In genomic region chr15:88623061-88623460, GRCh38 we compare ENCODE assay signal across 9 cellular contexts. TPM values are rescaled to one million over a fixed set of nuclear protein-coding genes. Genes with fewer than 3 reads are reported as not detected.
DNase-seq lines count a peak whose midpoint lies in the region; ATAC-seq, FAIRE-seq and TF ChIP-seq lines count a peak whose summit lies in the region.
"Had no signal": no experiment of that assay in that cellular context is flagged by ENCODE, and none has a peak within 500 bp of the region (broad histone marks: within the 10 kb centered on the region; RNA-seq: fewer than 3 reads in every experiment).

No MANE protein-coding gene starts in this region.

- H3K4me3 ChIP-seq in AG04449 (ENCODE audit: low read depth, low read length), result peak overlapping the region; percentile 84
- peak overlapping the region; percentile 79 for H3K4me3 ChIP-seq in fibroblast of mammary gland (ENCODE audit: control insufficient read depth, low read depth, low read length)
- peak overlapping the region in 1 of 2 donors; percentile 97 for H3K4me3 ChIP-seq in small intestine (ENCODE audit: low read depth in 1 of 2, low read length in 2 of 2)

- H3K4me1 Mint-ChIP-seq in WTC11, result peaks cover 72% of the 10 kb centered on the region

- 61 to 71% (median 70%) methylated on average over 2 of the region's 2 CpGs for WGBS in small intestine, 3 donors

- CTCF ChIA-PET in AG04449 (lab: Yijun Ruan, JAX), result interaction anchor here (0.7 to 2.8 kb wide), 2 partner anchors 11 to 15 kb away, joined by 4 to 27 read pairs; partner anchors contain the start of gene ISG20
- CTCF ChIA-PET in WTC11 (lab: Charles Lee), result no interaction called here

- peak overlapping the region; percentile 52 to 83 for H3K27ac ChIP-seq in small intestine (ENCODE audit: low read depth in 1 of 2, low read length in 1 of 2)
- H3K27ac ChIP-seq: parathyroid adenoma had no signal

- POLR2A ChIA-PET in AG04449 (lab: Yijun Ruan, JAX), result no interaction called here
- POLR2A ChIA-PET in WTC11 (lab: Charles Lee), result interaction anchor here (0.6 kb wide), 1 partner anchor 12 kb away, joined by 5 read pairs; no protein-coding TSS in a partner anchor

- H3K36me3 Mint-ChIP-seq in WTC11, result peaks cover 51% of the 10 kb centered on the region

- TF ChIP-seq CTCF in AG04449 (IDR thresholded peaks at IDR 0.05; ENCODE audit: insufficient read depth, low read length, missing control alignments), result no peak
- TF ChIP-seq CTCF in WTC11 (IDR thresholded peaks at IDR 0.05), result no peak
- TF ChIP-seq CTCF in fibroblast of mammary gland (conservative IDR thresholded peaks at IDR 0.05; ENCODE audit: control insufficient read depth, insufficient read depth, low read depth, low read length), result no peak

- no peak for FAIRE-seq in small intestine (lab: Jason Lieb, UNC)

- peaks cover 5 to 6% of the 10 kb centered on the region in 2 donors for H3K4me1 ChIP-seq in small intestine (ENCODE audit: control insufficient read depth in 2 of 2, insufficient read depth in 1 of 2, low read depth in 1 of 2, low read length in 1 of 2)

- H3K27me3 Mint-ChIP-seq in WTC11 (ENCODE audit: low read depth), result no peaks in the 10 kb centered on the region

- peak overlapping the region; percentile 79 for H3K4me3 Mint-ChIP-seq in WTC11

- DNase-seq in AG04449 (ENCODE audit: low read depth, low spot score) (no peak), WTC11 (ENCODE audit: low spot score) (no peak), fibroblast of mammary gland (ENCODE audit: low read depth) (peak; percentile 96), small intestine (no peak), NCI-H2196 treated with DMSO at 0.1 percent for 48 hours (lab: John Stamatoyannopoulos, UW; ENCODE audit: unreplicated experiment) (no peak), mucosa of gallbladder (ENCODE audit: low spot score) (no peak)

- no peaks in the 10 kb centered on the region for H3K9me3 Mint-ChIP-seq in WTC11

- H3K9me3 ChIP-seq in small intestine (ENCODE audit: control insufficient read depth, low read depth), result no peaks in the 10 kb centered on the region

- H3K27me3 ChIP-seq in small intestine (ENCODE audit: control insufficient read depth in 2 of 2, insufficient read depth in 2 of 2, low read length in 2 of 2), result no peaks in the 10 kb centered on the region

- peaks cover 0 to 7% of the 10 kb centered on the region in 2 donors for H3K36me3 ChIP-seq in small intestine (ENCODE audit: control insufficient read depth in 2 of 2, insufficient read depth in 2 of 2, low read length in 2 of 2)

- ATAC-seq in HG02798 (IDR thresholded peaks at IDR 0.05; ENCODE audit: poor library complexity, unreplicated experiment) (peak; percentile 19), WTC11 (no peak), GM19397 (IDR thresholded peaks at IDR 0.05; ENCODE audit: unreplicated experiment) (no peak)

- peak overlapping the region; percentile 77; the same call in 1 of the 2 replicates for H3K27ac Mint-ChIP-seq in WTC11

TF ChIP-seq in WTC11, 78 proteins besides CTCF, POLR2A, EP300 and RAD21:
- no peak for TF ChIP-seq ATF1 (CRISPR knock-in tag; IDR thresholded peaks at IDR 0.05)
- TF ChIP-seq ETV6 (CRISPR knock-in tag; IDR thresholded peaks at IDR 0.05), result no peak
- no peak for TF ChIP-seq FOXK1 (CRISPR knock-in tag; IDR thresholded peaks at IDR 0.05)
TF ChIP-seq in WTC11: peak in this region for 0.

RNA-seq across cellular contexts. Expression of gene AEN, which starts 1.9 kb away (rescaled TPM):
- total RNA-seq in WTC11 (2021), result 118 to 183 TPM (median 125 TPM) in 3 replicates
- 10 to 100 TPM in 2 of 3 donors, 1 to 10 TPM in 1; 5.4 to 16.8 (median 14.4) TPM for polyA plus RNA-seq in small intestine
- 34.4 TPM for total RNA-seq in mucosa of gallbladder

RNA-seq across cellular contexts. Expression of gene ISG20, which starts 15.8 kb away (rescaled TPM):
- 3.8 to 5.6 TPM (median 4.5 TPM) in 3 replicates for total RNA-seq in WTC11 (2021)
- polyA plus RNA-seq in small intestine, result 100 to 1,000 TPM in 2 of 3 donors, 10 to 100 TPM in 1; 64.5 to 434 (median 132) TPM
- total RNA-seq in mucosa of gallbladder, result 383 TPM

Comparison
In these comparisons a context has a peak if more than half of its experiments do, and no peak if none do; other contexts are left out.
1. RNA of gene ISG20, which starts 15.8 kb away (total RNA-seq): 383 TPM in mucosa of gallbladder (single experiment); 3.8 to 5.6 TPM in WTC11; every median in the first group is over 10 times any median in the second.